8 cellular contexts compared by ENCODE assay signal in the genomic region with DNA sequence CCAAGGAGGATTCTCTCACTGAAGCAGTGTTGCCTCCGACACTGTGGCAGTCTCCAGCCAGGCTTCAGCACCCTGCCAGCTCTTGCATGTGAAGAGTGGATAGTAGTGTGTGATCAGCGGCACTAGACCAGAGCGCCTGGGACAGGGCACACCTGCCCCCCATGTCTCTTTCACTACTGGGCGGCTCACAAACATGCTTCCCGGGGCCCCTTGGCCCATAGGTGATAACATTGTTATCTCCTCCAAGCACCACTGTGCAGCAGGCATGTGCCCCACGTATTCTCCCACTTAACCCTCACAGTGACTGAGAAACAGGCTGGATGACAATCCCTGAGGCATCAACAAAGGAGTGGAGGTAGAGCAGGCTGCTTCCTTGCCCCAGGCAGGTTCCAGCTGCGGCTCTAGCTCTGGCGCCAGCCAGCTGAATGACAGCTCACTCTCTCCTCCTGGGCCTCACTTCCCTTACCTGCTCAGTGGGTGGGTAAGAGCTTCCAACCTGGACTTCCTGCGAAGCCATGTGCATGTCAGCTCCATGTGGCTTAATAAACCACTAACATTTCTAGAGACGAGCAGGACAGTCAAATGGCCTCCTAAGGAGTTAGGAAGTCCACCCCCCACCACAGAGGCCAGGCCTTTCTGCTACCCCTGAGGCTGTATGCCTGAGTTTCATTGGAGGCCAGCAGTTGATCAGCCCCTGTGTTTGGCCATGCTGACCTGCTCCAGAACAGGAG. TPM values are rescaled to one million over a fixed set of nuclear protein-coding genes. Genes with fewer than 3 reads are reported as not detected.
DNase-seq lines count a peak whose midpoint lies in the region; ATAC-seq, FAIRE-seq and TF ChIP-seq lines count a peak whose summit lies in the region.

No MANE protein-coding gene starts in this region.

- H3K27me3 ChIP-seq in esophagus muscularis mucosa (no peaks in the 10 kb centered on the region), small intestine (ENCODE audit: control insufficient read depth in 2 of 2, insufficient read depth in 2 of 2, low read length in 2 of 2) (no peaks in the 10 kb centered on the region), MG63 (no peaks in the 10 kb centered on the region)

- TF ChIP-seq POLR2A in esophagus muscularis mucosa (IDR thresholded peaks at IDR 0.05; ENCODE audit: low read depth): no peak

- H3K4me1 ChIP-seq in esophagus muscularis mucosa (peaks cover 92 to 99% (median 98%) of the 10 kb centered on the region in 4 donors), small intestine (ENCODE audit: control insufficient read depth in 2 of 2, insufficient read depth in 1 of 2, low read depth in 1 of 2, low read length in 1 of 2) (peaks cover 26 to 46% of the 10 kb centered on the region in 2 donors)

- peak; percentile 51 for DNase-seq in Jurkat, Clone E6-1 (ENCODE audit: low read depth, low spot score)
- DNase-seq in SK-N-MC (ENCODE audit: low read depth, low spot score): no peak
- DNase-seq in esophagus muscularis mucosa (ENCODE audit: extremely low spot score): no peak
- peak; percentile 56 for DNase-seq in small intestine
- DNase-seq in MG63: no peak
- DNase-seq in T-helper 9 cell: no peak

- H3K27ac ChIP-seq in SK-N-MC (peak overlapping the region; percentile 15), esophagus muscularis mucosa (replicated peaks in 1 of 4) (peak overlapping the region; percentile 92 to 93 (median 92)), small intestine (ENCODE audit: low read depth in 1 of 2, low read length in 1 of 2) (peak overlapping the region; percentile 95 to 96)

- H3K36me3 ChIP-seq in SK-N-MC (ENCODE audit: insufficient read depth, low read length) (no peaks in the 10 kb centered on the region), esophagus muscularis mucosa (peaks cover 0 to under 1% (median 0%) of the 10 kb centered on the region in 4 donors), small intestine (ENCODE audit: control insufficient read depth in 2 of 2, insufficient read depth in 2 of 2, low read length in 2 of 2) (no peaks in the 10 kb centered on the region), MG63 (peaks cover 4% of the 10 kb centered on the region; the same call in 1 of the 2 replicates)

- intact Hi-C loops in esophagus muscularis mucosa (cut with DNase I): loop anchor here (2.0 to 5.0 kb wide), 2 partner anchors 36 to 73 kb away; no protein-coding TSS in a partner anchor

- no peak for TF ChIP-seq CTCF in esophagus muscularis mucosa (IDR thresholded peaks at IDR 0.05)

- no peak for TF ChIP-seq EP300 in esophagus muscularis mucosa (IDR thresholded peaks at IDR 0.05)

- no peak overlapping the region; the same call in 1 of the 2 replicates for H3K4me3 ChIP-seq in Jurkat, Clone E6-1 (ENCODE audit: low read length)
- H3K4me3 ChIP-seq in SK-N-MC (peak overlapping the region; percentile 4; the same call in 1 of the 2 replicates), esophagus muscularis mucosa (peak overlapping the region in 1 of 4 donors; percentile 53), small intestine (ENCODE audit: low read depth in 1 of 2, low read length in 2 of 2) (peak overlapping the region in 1 of 2 donors; percentile 35), MG63 (no peak overlapping the region)

- WGBS in esophagus muscularis mucosa: 79% methylated on average over 10 of the region's 10 CpGs
- WGBS in small intestine, 3 donors: 16 to 56% (median 31%) methylated on average over 10 of the region's 10 CpGs

- no peak overlapping the region for H3K9ac ChIP-seq in SK-N-MC (ENCODE audit: insufficient read length)

- H3K9me3 ChIP-seq in SK-N-MC (ENCODE audit: low read depth, low read length) (no peaks in the 10 kb centered on the region; the same call in 1 of the 2 replicates), esophagus muscularis mucosa (no peaks in the 10 kb centered on the region), small intestine (ENCODE audit: control insufficient read depth, low read depth) (no peaks in the 10 kb centered on the region), MG63 (no peaks in the 10 kb centered on the region; the same call in 1 of the 2 replicates)

- ATAC-seq in GM21515 (IDR thresholded peaks at IDR 0.05; ENCODE audit: unreplicated experiment) (no peak), HG03039 (IDR thresholded peaks at IDR 0.05; ENCODE audit: unreplicated experiment) (no peak)

- no peak for FAIRE-seq in small intestine (lab: Jason Lieb, UNC)

RNA-seq across cellular contexts. Expression of gene KLF13, which starts 37.8 kb away (rescaled TPM):
- polyA plus RNA-seq in Jurkat, Clone E6-1 (2012; ENCODE audit: insufficient read depth, insufficient read length): 58.9 TPM
- 100 to 1,000 TPM in 1 of 4 donors, 10 to 100 TPM in 3; 57.3 to 109 (median 74.2) TPM for total RNA-seq in esophagus muscularis mucosa
- 10 to 100 TPM; 50.6 to 61.3 (median 51.9) TPM for polyA plus RNA-seq in small intestine
- 39.1 and 47.2 TPM in 2 replicates for total RNA-seq in MG63 (2014; rRNA removed; shearing (Covaris generic); ENCODE audit: low replicate concordance)

Comparison
In these comparisons a context has a peak if more than half of its experiments do, and no peak if none do; other contexts are left out.
1. DNase-seq: peak in Jurkat, Clone E6-1 (single experiment) and small intestine (single experiment); none in SK-N-MC (single experiment), esophagus muscularis mucosa (single experiment), MG63 (single experiment) and T-helper 9 cell (single experiment).
2. H3K27ac ChIP-seq: peak in every context shown above with its lines; median percentile 96 in small intestine; 92 in esophagus muscularis mucosa; 15 in SK-N-MC.